In genomic region chr2:170336916-170337315, GRCh38 we compare ENCODE assay signal across 25 cellular contexts.
"Had no signal": no experiment of that assay in that cellular context is flagged by ENCODE, and none has a peak within 500 bp of the region (broad histone marks: within the 10 kb centered on the region; RNA-seq: fewer than 3 reads in every experiment).

No MANE protein-coding gene starts in this region.

- ATAC-seq: activated T-cell treated with anti-CD3 and anti-CD28 coated beads, Interleukin-2, amount 50 U/mL, for 4 hours; activated T-helper 17 cell treated with anti-CD3 and anti-CD28 coated beads, Interleukin-2, amount 50 U/mL, for 72 hours; esophagus mucosa had no signal

- H3K36me3 ChIP-seq: brain microvascular endothelial cell had no signal

- H3K27me3 ChIP-seq: brain microvascular endothelial cell had no signal

- H3K36me3 Mint-ChIP-seq: activated naive CD8-positive, alpha-beta T cell had no signal

- H3K27ac Mint-ChIP-seq: activated CD4-positive, alpha-beta memory T cell treated with anti-CD3 and anti-CD28 coated beads, Interleukin-2, amount 10 ng/mL, durations not matched to agents 7 days and 5 days; activated CD4-positive, alpha-beta T cell treated with anti-CD3 and anti-CD28 coated beads, Interleukin-2, amount 10 ng/mL, durations not matched to agents 7 days and 5 days; activated naive CD8-positive, alpha-beta T cell; activated T-helper 17 cell treated with anti-CD3 and anti-CD28 coated beads, Interleukin-2, amount 50 U/mL, for 72 hours; dendritic cell treated with granulocyte-macrophage colony-stimulating factor and Interleukin-4, amounts not matched to agents 40 ng/mL and 50 ng/mL, for 4 days; endodermal cell had no signal

- H3K9me3 Mint-ChIP-seq: activated CD4-positive, alpha-beta memory T cell treated with anti-CD3 and anti-CD28 coated beads, Interleukin-2, amount 10 ng/mL, durations not matched to agents 7 days and 5 days; activated CD4-positive, alpha-beta T cell treated with anti-CD3 and anti-CD28 coated beads, Interleukin-2, amount 10 ng/mL, durations not matched to agents 7 days and 5 days; activated T-cell treated with anti-CD3 and anti-CD28 coated beads, Interleukin-2, amount 50 U/mL, for 4 hours; activated T-helper 17 cell treated with anti-CD3 and anti-CD28 coated beads, Interleukin-2, amount 50 U/mL, for 72 hours; central memory CD8-positive, alpha-beta T cell had no signal

- H3K4me3 ChIP-seq: coronary artery, dorsolateral prefrontal cortex had no signal

- H3K4me3 Mint-ChIP-seq: activated CD4-positive, alpha-beta memory T cell treated with anti-CD3 and anti-CD28 coated beads, Interleukin-2, amount 10 ng/mL, durations not matched to agents 7 days and 5 days; activated CD4-positive, alpha-beta T cell treated with anti-CD3 and anti-CD28 coated beads, Interleukin-2, amount 10 ng/mL, durations not matched to agents 7 days and 5 days; activated naive CD8-positive, alpha-beta T cell; activated T-cell treated with anti-CD3 and anti-CD28 coated beads, Interleukin-2, amount 50 U/mL, for 4 hours; activated T-helper 17 cell treated with anti-CD3 and anti-CD28 coated beads, Interleukin-2, amount 50 U/mL, for 72 hours; central memory CD8-positive, alpha-beta T cell; dendritic cell treated with granulocyte-macrophage colony-stimulating factor and Interleukin-4, amounts not matched to agents 40 ng/mL and 50 ng/mL, for 4 days; endodermal cell had no signal

- H3K4me1 Mint-ChIP-seq: activated T-helper 17 cell treated with anti-CD3 and anti-CD28 coated beads, Interleukin-2, amount 50 U/mL, for 72 hours; central memory CD8-positive, alpha-beta T cell had no signal

- DNase-seq: activated CD4-positive, alpha-beta memory T cell treated with anti-CD3 and anti-CD28 coated beads, Interleukin-2, amount 10 ng/mL, durations not matched to agents 7 days and 5 days; activated CD4-positive, alpha-beta T cell treated with anti-CD3 and anti-CD28 coated beads for 1 hour; activated CD4-positive, alpha-beta T cell treated with anti-CD3 and anti-CD28 coated beads for 4 hours; activated CD4-positive, alpha-beta T cell treated with anti-CD3 and anti-CD28 coated beads, Interleukin-2, amount 10 ng/mL, durations not matched to agents 7 days and 5 days; activated CD4-positive, alpha-beta T cell treated with anti-CD3 and anti-CD28 coated beads, Interleukin-2, amount 50 U/mL, for 4 hours; activated effector memory CD4-positive, alpha-beta T cell treated with Interleukin-2 at 50 U/mL for 16 hours; activated gamma-delta T cell treated with Interleukin-2 at 50 U/mL for 16 hours; activated naive CD4-positive, alpha-beta T cell treated with anti-CD3 and anti-CD28 coated beads, Interleukin-2, amount 50 U/mL, for 16 hours; activated naive CD4-positive, alpha-beta T cell treated with Interleukin-2 at 50 U/mL for 16 hours; activated T-cell treated with anti-CD3 and anti-CD28 coated beads, Interleukin-2, amount 50 U/mL, for 4 hours; amniotic stem cell; anterior cingulate cortex; brain microvascular endothelial cell; dorsolateral prefrontal cortex; effector memory CD4-positive, alpha-beta T cell; endodermal cell; foreskin fibroblast; head of caudate nucleus; T-helper 2 cell had no signal

- H3K27ac ChIP-seq: brain microvascular endothelial cell, coronary artery, dorsolateral prefrontal cortex had no signal
